Comparison of ENCODE assay signal across 8 cellular contexts in genomic region chr16:69133555-69133954, GRCh38. TPM values are rescaled to one million over a fixed set of nuclear protein-coding genes. Genes with fewer than 3 reads are reported as not detected.
DNase-seq lines count a peak whose midpoint lies in the region; TF ChIP-seq lines count a peak whose summit lies in the region.

No MANE protein-coding gene starts in this region.

- DNase-seq in SJSA1 (ENCODE audit: low read depth in 1 of 2, low spot score in 2 of 2) (no peak), esophagus squamous epithelium (lab: John Stamatoyannopoulos, UW) (no peak), CD1c-positive myeloid dendritic cell (ENCODE audit: extremely low spot score) (no peak), NOMO-1 treated with DMSO at 0.1 percent for 48 hours (lab: John Stamatoyannopoulos, UW; ENCODE audit: unreplicated experiment) (no peak), NCI-H2196 treated with DMSO at 0.1 percent for 48 hours (lab: John Stamatoyannopoulos, UW; ENCODE audit: unreplicated experiment) (no peak)
- DNase-seq in activated CD8-positive, alpha-beta memory T cell treated with anti-CD3 and anti-CD28 coated beads, Interleukin-2, amount 50 U/mL, for 48 hours: no peak

- intact Hi-C loops in esophagus squamous epithelium (cut with DNase I): no loop called here

- 10 to 18% methylated on average over 1 of the region's 1 CpG for WGBS in esophagus squamous epithelium, 2 donors

- peak overlapping the region; percentile 90 for H3K4me3 ChIP-seq in GM12875 (ENCODE audit: low read depth, low read length)
- H3K4me3 ChIP-seq in SJSA1: peak overlapping the region; percentile 99
- peak overlapping the region; percentile 95 to 100 (median 96) for H3K4me3 ChIP-seq in esophagus squamous epithelium
- H3K4me3 ChIP-seq in rectal smooth muscle tissue (ENCODE audit: low read length): peak overlapping the region; percentile 95

- H3K27ac ChIP-seq in SJSA1 (no peak overlapping the region), esophagus squamous epithelium (no peak overlapping the region), rectal smooth muscle tissue (ENCODE audit: low read depth, low read length) (no peak overlapping the region)

- TF ChIP-seq CTCF in GM12875 (IDR thresholded peaks at IDR 0.05; ENCODE audit: borderline replicate concordance, insufficient read depth, low read depth, low read length): no peak
- no peak for TF ChIP-seq CTCF in esophagus squamous epithelium (IDR thresholded peaks at IDR 0.05)

- H3K9me3 ChIP-seq in SJSA1 (replicated peaks): no peaks in the 10 kb centered on the region; the same call in 1 of the 2 replicates
- no peaks in the 10 kb centered on the region for H3K9me3 ChIP-seq in esophagus squamous epithelium

- peaks cover 75% of the 10 kb centered on the region for H3K36me3 ChIP-seq in SJSA1
- peaks cover 0 to 34% (median 0%) of the 10 kb centered on the region in 3 donors for H3K36me3 ChIP-seq in esophagus squamous epithelium
- peaks cover 3% of the 10 kb centered on the region for H3K36me3 ChIP-seq in rectal smooth muscle tissue (ENCODE audit: control insufficient read depth, insufficient read depth, low read length)

- H3K4me1 ChIP-seq in SJSA1 (replicated peaks) (peaks cover 23% of the 10 kb centered on the region), esophagus squamous epithelium (peaks cover 14 to 57% (median 20%) of the 10 kb centered on the region in 3 donors), rectal smooth muscle tissue (ENCODE audit: control insufficient read depth, insufficient read depth, low read length) (peaks cover 13% of the 10 kb centered on the region)

- no peak for TF ChIP-seq POLR2A in esophagus squamous epithelium (IDR thresholded peaks at IDR 0.05)

- no peaks in the 10 kb centered on the region for H3K27me3 ChIP-seq in SJSA1 (replicated peaks)
- H3K27me3 ChIP-seq in esophagus squamous epithelium: no peaks in the 10 kb centered on the region
- no peaks in the 10 kb centered on the region for H3K27me3 ChIP-seq in rectal smooth muscle tissue (ENCODE audit: control insufficient read depth, insufficient read depth, low read length)

- H3K9ac ChIP-seq in rectal smooth muscle tissue (ENCODE audit: low read length): no peak overlapping the region

RNA-seq across cellular contexts. Expression of gene UTP4, which starts 1.1 kb away (rescaled TPM):
- 20.2 and 28.1 TPM in 2 replicates for total RNA-seq in SJSA1 (2014; rRNA removed; shearing (Covaris generic))
- 10 to 100 TPM; 18.3 to 42.2 (median 28.6) TPM for total RNA-seq in esophagus squamous epithelium

RNA-seq across cellular contexts. Expression of gene CHTF8, which starts 1.2 kb away (rescaled TPM):
- total RNA-seq in SJSA1 (2014; rRNA removed; shearing (Covaris generic)): 37.6 and 43.1 TPM in 2 replicates
- 10 to 100 TPM; 51.2 to 83.4 (median 63.4) TPM for total RNA-seq in esophagus squamous epithelium

RNA-seq across cellular contexts. Expression of gene HAS3, which starts 28.1 kb away (rescaled TPM):
- 0.58 and 1.4 TPM in 2 replicates for total RNA-seq in SJSA1 (2014; rRNA removed; shearing (Covaris generic))
- total RNA-seq in esophagus squamous epithelium: 100 to 1,000 TPM in 1 of 4 donors, 10 to 100 TPM in 3; 15.8 to 103 (median 51.4) TPM

RNA-seq across cellular contexts. Expression of gene SNTB2, which starts 53.4 kb away (rescaled TPM):
- total RNA-seq in SJSA1 (2014; rRNA removed; shearing (Covaris generic)): 17.3 and 43.6 TPM in 2 replicates
- total RNA-seq in esophagus squamous epithelium: 10 to 100 TPM; 25.5 to 49.6 (median 25.9) TPM
